15 cellular contexts compared by ENCODE assay signal in the genomic region with DNA sequence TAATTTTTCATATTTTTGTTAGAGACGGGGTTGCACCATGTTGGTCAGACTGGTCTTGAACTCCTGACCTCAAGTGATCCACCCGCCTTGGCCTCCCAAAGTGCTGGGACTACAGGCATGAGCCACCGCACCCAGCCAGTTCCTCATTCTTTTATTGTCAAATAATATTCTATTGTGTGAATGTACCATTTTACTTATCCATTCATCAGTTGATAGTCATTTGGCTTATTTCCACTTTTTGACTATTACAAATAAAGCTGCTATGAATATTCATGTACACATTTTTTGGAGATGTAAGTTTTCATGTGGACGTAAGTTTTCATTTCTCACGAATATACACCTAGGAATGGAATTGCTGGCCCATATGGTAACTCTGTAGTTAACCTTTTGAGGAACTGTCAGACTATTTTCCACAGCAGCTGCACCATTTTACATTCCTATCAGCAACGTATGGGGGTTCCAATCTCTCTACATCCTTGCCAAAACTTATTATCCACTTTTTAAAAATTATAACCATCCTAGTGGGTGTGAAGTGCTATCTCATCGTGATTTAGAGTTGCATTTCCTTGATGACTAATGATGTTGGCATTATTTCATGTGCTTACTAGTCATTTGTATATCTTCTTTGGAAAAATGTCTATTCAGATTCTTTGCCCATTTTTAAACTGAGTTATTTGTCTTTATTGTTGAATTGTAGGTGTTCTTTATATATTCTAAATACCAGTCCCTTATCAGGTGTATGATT. TPM values are rescaled to one million over a fixed set of nuclear protein-coding genes. Genes with fewer than 3 reads are reported as not detected.
DNase-seq lines count a peak whose midpoint lies in the region; FAIRE-seq and TF ChIP-seq lines count a peak whose summit lies in the region.
"Had no signal": no experiment of that assay in that cellular context is flagged by ENCODE, and none has a peak within 500 bp of the region (broad histone marks: within the 10 kb centered on the region; RNA-seq: fewer than 3 reads in every experiment).

No MANE protein-coding gene starts in this region.

- WGBS in small intestine, 3 donors: 78 to 81% (median 80%) methylated on average over 7 of the region's 7 CpGs

- no peaks in the 10 kb centered on the region for H3K36me3 ChIP-seq in small intestine (ENCODE audit: control insufficient read depth in 2 of 2, insufficient read depth in 2 of 2, low read length in 2 of 2)

- intact Hi-C loops in dorsolateral prefrontal cortex (cut with DNase I): no loop called here

- DNase-seq in ACHN: peak; percentile 33
- DNase-seq in HT1080 (ENCODE audit: low read depth): peak; percentile 25
- peak; percentile 6 for DNase-seq in astrocyte of the spinal cord (ENCODE audit: low read depth, low spot score)
- DNase-seq in foreskin fibroblast: peak; percentile 46 to 73
- no peak for DNase-seq in dorsolateral prefrontal cortex
- DNase-seq in NCI-H446 treated with DMSO at 0.1 percent for 48 hours (lab: John Stamatoyannopoulos, UW): no peak
- DNase-seq in small intestine: no peak
- no peak for DNase-seq in cerebellar nuclear complex (lab: John Stamatoyannopoulos, UW)
- DNase-seq: activated naive CD4-positive, alpha-beta T cell treated with anti-CD3 and anti-CD28 coated beads, Interleukin-2, amount 10 ng/mL, durations not matched to agents 7 days and 5 days; DND-41; islet precursor cell; NCI-H2081 treated with DMSO at 0.1 percent for 48 hours; SHP77 treated with DMSO at 0.1 percent for 48 hours; stimulated activated CD4-positive, alpha-beta T cell treated with anti-CD3 and anti-CD28 coated beads, Interleukin-2, amount 100 ng/mL, for 24 hours; upper lobe of left lung had no signal

- H3K4me3 ChIP-seq in astrocyte of the spinal cord (ENCODE audit: low read depth, low read length) (no peak overlapping the region), foreskin fibroblast (ENCODE audit: low read depth in 1 of 2, low read length in 2 of 2) (no peak overlapping the region), dorsolateral prefrontal cortex (no peak overlapping the region), small intestine (ENCODE audit: low read depth in 1 of 2, low read length in 2 of 2) (no peak overlapping the region)
- H3K4me3 ChIP-seq: upper lobe of left lung had no signal

- no peaks in the 10 kb centered on the region for H3K27me3 ChIP-seq in dorsolateral prefrontal cortex
- no peaks in the 10 kb centered on the region for H3K27me3 ChIP-seq in small intestine (ENCODE audit: control insufficient read depth in 2 of 2, insufficient read depth in 2 of 2, low read length in 2 of 2)
- H3K27me3 ChIP-seq: upper lobe of left lung had no signal

- H3K4me1 ChIP-seq in small intestine (ENCODE audit: control insufficient read depth in 2 of 2, insufficient read depth in 1 of 2, low read depth in 1 of 2, low read length in 1 of 2): no peaks in the 10 kb centered on the region
- H3K4me1 ChIP-seq: upper lobe of left lung had no signal

- FAIRE-seq in small intestine (lab: Jason Lieb, UNC): no peak

- H3K27ac ChIP-seq in dorsolateral prefrontal cortex: peak overlapping the region in 1 of 59 donors; percentile 31
- no peak overlapping the region for H3K27ac ChIP-seq in small intestine (ENCODE audit: low read depth in 1 of 2, low read length in 1 of 2)
- H3K27ac ChIP-seq: upper lobe of left lung had no signal

- in situ Hi-C loops in ACHN (cut with HindIII; ENCODE audit: low pct_ligation_motif_present, low pct_unique_long_range_greater_than_20kb, low sequenced_read_pairs): no loop called here
- in situ Hi-C loops in astrocyte of the spinal cord (cut with HindIII; ENCODE audit: low sequenced_read_pairs): no loop called here

- H3K9me3 ChIP-seq in small intestine (ENCODE audit: control insufficient read depth, low read depth): no peaks in the 10 kb centered on the region

- TF ChIP-seq CTCF in astrocyte of the spinal cord (IDR thresholded peaks at IDR 0.05; ENCODE audit: low read depth, low read length) (no peak), foreskin fibroblast (IDR thresholded peaks at IDR 0.05; ENCODE audit: low read depth, low read length) (no peak), dorsolateral prefrontal cortex (IDR thresholded peaks at IDR 0.05 in 54 of 56, conservative IDR thresholded peaks at IDR 0.05 in 2 of 56; ENCODE audit: low read depth in 1 of 56, partially characterized antibody in 56 of 56) (no peak)

RNA-seq across cellular contexts. Expression of a gene that starts 12.7 kb away (rescaled TPM):
- 13.9 and 21.2 TPM in 2 replicates for total RNA-seq in HT1080 (2014; rRNA removed; shearing (Covaris generic))
- 11.9 and 12.7 TPM in 2 replicates for polyA plus RNA-seq in HT1080 (2015; cell fraction: cytosol; rRNA removed)
- polyA plus RNA-seq in HT1080 (2015; cell fraction: nucleus; rRNA removed): 15.9 and 17.4 TPM in 2 replicates
- 10 to 100 TPM in 118 of 120 experiments, 1 to 10 TPM in 2; 6.9 to 82.7 (median 24.1) TPM for total RNA-seq in dorsolateral prefrontal cortex
- 1 to 10 TPM in 2 of 3 donors, under 1 TPM in 1; 0.67 to 4.1 (median 1.1) TPM for polyA plus RNA-seq in small intestine

RNA-seq across cellular contexts. Expression of a gene that starts 30.7 kb away (rescaled TPM):
- 42.8 and 64.8 TPM in 2 replicates for total RNA-seq in HT1080 (2014; rRNA removed; shearing (Covaris generic))
- 18.6 and 25.9 TPM in 2 replicates for polyA plus RNA-seq in HT1080 (2015; cell fraction: cytosol; rRNA removed)
- polyA plus RNA-seq in HT1080 (2015; cell fraction: nucleus; rRNA removed): 4.6 and 5.1 TPM in 2 replicates
- 100 to 1,000 TPM in 3 of 120 experiments, 10 to 100 TPM in 117; 43.3 to 144 (median 67.5) TPM for total RNA-seq in dorsolateral prefrontal cortex
- polyA plus RNA-seq in small intestine: 10 to 100 TPM; 17.7 to 62.6 (median 36.5) TPM

Comparison
In these comparisons a context has a peak if more than half of its experiments do, and no peak if none do; other contexts are left out.
1. DNase-seq: peak in ACHN (single experiment), HT1080 (single experiment), astrocyte of the spinal cord (single experiment) and foreskin fibroblast (2 of 2); none in dorsolateral prefrontal cortex (0 of 10), NCI-H446 treated with DMSO at 0.1 percent for 48 hours (single experiment), small intestine (single experiment) and cerebellar nuclear complex (0 of 2).